18 cellular contexts compared by ENCODE assay signal in genomic region chr15:64572856-64573255, GRCh38.
DNase-seq lines count a peak whose midpoint lies in the region; ATAC-seq, FAIRE-seq and TF ChIP-seq lines count a peak whose summit lies in the region.
"Had no signal": no experiment of that assay in that cellular context is flagged by ENCODE, and none has a peak within 500 bp of the region (broad histone marks: within the 10 kb centered on the region; RNA-seq: fewer than 3 reads in every experiment).

No MANE protein-coding gene starts in this region.

- no peak for TF ChIP-seq POLR2A in GM12891 (IDR thresholded peaks at IDR 0.05; ENCODE audit: low read depth, low read length)

- peaks cover 3% of the 10 kb centered on the region for H3K9me3 Mint-ChIP-seq in activated CD4-positive, alpha-beta T cell treated with anti-CD3 and anti-CD28 coated beads for 36 hours (ENCODE audit: low read depth)
- no peaks in the 10 kb centered on the region for H3K9me3 Mint-ChIP-seq in activated B cell treated with CpG ODN at 0.5 μM for 24 hours
- H3K9me3 Mint-ChIP-seq in naive thymus-derived CD8-positive, alpha-beta T cell: peaks cover 0 to 2% (median 0%) of the 10 kb centered on the region in 9 donors

- H3K36me3 ChIP-seq in SJCRH30: peaks cover 3% of the 10 kb centered on the region; the same call in 1 of the 2 replicates
- H3K36me3 ChIP-seq: Peyer's patch had no signal

- no peaks in the 10 kb centered on the region for H3K9me3 ChIP-seq in SJCRH30 (replicated peaks)
- H3K9me3 ChIP-seq: Peyer's patch had no signal

- H3K4me1 Mint-ChIP-seq in activated CD4-positive, alpha-beta T cell treated with anti-CD3 and anti-CD28 coated beads for 36 hours: peaks cover 62% of the 10 kb centered on the region
- H3K4me1 Mint-ChIP-seq in activated B cell treated with CpG ODN at 0.5 μM for 24 hours: peaks cover 68% of the 10 kb centered on the region
- H3K4me1 Mint-ChIP-seq in naive thymus-derived CD8-positive, alpha-beta T cell: peaks cover 41 to 66% (median 66%) of the 10 kb centered on the region in 4 donors

- peak overlapping the region; percentile 76 for H3K27ac Mint-ChIP-seq in activated CD4-positive, alpha-beta T cell treated with anti-CD3 and anti-CD28 coated beads for 36 hours
- H3K27ac Mint-ChIP-seq in activated B cell treated with CpG ODN at 0.5 μM for 24 hours: peak overlapping the region; percentile 89
- H3K27ac Mint-ChIP-seq in naive thymus-derived CD8-positive, alpha-beta T cell: peak overlapping the region; percentile 6 to 87 (median 62)

- FAIRE-seq in GM12891 (lab: Jason Lieb, UNC): peak; percentile 56
- FAIRE-seq: G401.6 had no signal

- POLR2A ChIA-PET in activated CD4-positive, alpha-beta T cell treated with anti-CD3 and anti-CD28 coated beads for 36 hours (lab: Charles Lee): no interaction called here
- POLR2A ChIA-PET in activated B cell treated with CpG ODN at 0.5 μM for 24 hours (lab: Charles Lee): interaction anchor here (0.7 to 1.3 kb wide), 2 partner anchors 113 to 1932 kb away, joined by 3 to 4 read pairs; partner anchors contain the start of gene ZWILCH
- POLR2A ChIA-PET in naive thymus-derived CD8-positive, alpha-beta T cell (lab: Charles Lee): interaction anchor here (0.6 to 0.7 kb wide), 3 partner anchors 10 to 101 kb away, joined by 3 to 6 read pairs (median 3); no protein-coding TSS in a partner anchor

- intact Hi-C loops in activated CD4-positive, alpha-beta T cell treated with anti-CD3 and anti-CD28 coated beads for 36 hours (cut with DNase I, micrococcal nuclease): no loop called here
- intact Hi-C loops in activated B cell treated with CpG ODN at 0.5 μM for 24 hours (cut with micrococcal nuclease): loop anchor here (5.0 kb wide), 2 partner anchors 66 to 79 kb away; no protein-coding TSS in a partner anchor

- no peak for ATAC-seq in activated CD4-positive, alpha-beta T cell treated with anti-CD3 and anti-CD28 coated beads for 36 hours
- ATAC-seq in activated B cell treated with CpG ODN at 0.5 μM for 24 hours (ENCODE audit: low read depth): no peak
- no peak for ATAC-seq in naive thymus-derived CD8-positive, alpha-beta T cell
- ATAC-seq in HG02981 (IDR thresholded peaks at IDR 0.05; ENCODE audit: unreplicated experiment): no peak

- H3K27me3 ChIP-seq in SJCRH30: no peaks in the 10 kb centered on the region
- H3K27me3 ChIP-seq: Peyer's patch had no signal

- H3K27ac ChIP-seq in SJCRH30: no peak overlapping the region

- H3K4me3 ChIP-seq in SJCRH30: no peak overlapping the region
- H3K4me3 ChIP-seq: Peyer's patch had no signal

- CTCF ChIA-PET in activated CD4-positive, alpha-beta T cell treated with anti-CD3 and anti-CD28 coated beads for 36 hours (lab: Charles Lee): no interaction called here
- CTCF ChIA-PET in activated B cell treated with CpG ODN at 0.5 μM for 24 hours (lab: Charles Lee): no interaction called here

- no peak for DNase-seq in activated CD4-positive, alpha-beta T cell treated with anti-CD3 and anti-CD28 coated beads for 36 hours
- DNase-seq in activated CD4-positive, alpha-beta T cell treated with anti-CD3 and anti-CD28 coated beads for 4 hours: no peak
- DNase-seq in GM12891 (ENCODE audit: insufficient read length, low spot score): no peak
- DNase-seq in activated B cell treated with CpG ODN at 0.5 μM for 24 hours: no peak
- DNase-seq in naive thymus-derived CD8-positive, alpha-beta T cell: no peak
- DNase-seq in SJCRH30: no peak
- no peak for DNase-seq in activated CD8-positive, alpha-beta memory T cell treated with anti-CD3 and anti-CD28 coated beads, Interleukin-2, amount 50 U/mL, for 48 hours
- DNase-seq: 8988T, DMS79 treated with DMSO at 0.1 percent for 48 hours, GOT3, KBM-7, NCI-H1436, NCI-H2029, NCI-H510A treated with DMSO at 0.1 percent for 48 hours, Peyer's patch, SHP77 treated with DMSO at 0.1 percent for 48 hours had no signal

- no peak for TF ChIP-seq CTCF in activated B cell treated with CpG ODN at 0.5 μM for 24 hours (IDR thresholded peaks at IDR 0.05)

- H3K4me3 Mint-ChIP-seq in activated CD4-positive, alpha-beta T cell treated with anti-CD3 and anti-CD28 coated beads for 36 hours: no peak overlapping the region
- H3K4me3 Mint-ChIP-seq in activated B cell treated with CpG ODN at 0.5 μM for 24 hours: no peak overlapping the region
- H3K4me3 Mint-ChIP-seq in naive thymus-derived CD8-positive, alpha-beta T cell: peak overlapping the region in 1 of 10 donors; percentile 20

- no peaks in the 10 kb centered on the region; the same call in 1 of the 2 replicates for H3K4me1 ChIP-seq in SJCRH30

- peaks cover 14% of the 10 kb centered on the region for H3K36me3 Mint-ChIP-seq in activated CD4-positive, alpha-beta T cell treated with anti-CD3 and anti-CD28 coated beads for 36 hours (ENCODE audit: low read depth)
- peaks cover 1% of the 10 kb centered on the region for H3K36me3 Mint-ChIP-seq in activated B cell treated with CpG ODN at 0.5 μM for 24 hours (ENCODE audit: low read depth)
- H3K36me3 Mint-ChIP-seq in naive thymus-derived CD8-positive, alpha-beta T cell: peaks cover 0 to 15% (median 5%) of the 10 kb centered on the region in 3 donors

- H3K27me3 Mint-ChIP-seq in activated CD4-positive, alpha-beta T cell treated with anti-CD3 and anti-CD28 coated beads for 36 hours: no peaks in the 10 kb centered on the region
- no peaks in the 10 kb centered on the region for H3K27me3 Mint-ChIP-seq in activated B cell treated with CpG ODN at 0.5 μM for 24 hours
- H3K27me3 Mint-ChIP-seq in naive thymus-derived CD8-positive, alpha-beta T cell: no peaks in the 10 kb centered on the region

TF ChIP-seq in GM12891, 5 proteins besides CTCF, POLR2A, EP300 and RAD21:
- TF ChIP-seq SPI1 (IDR thresholded peaks at IDR 0.05; ENCODE audit: low read depth, low read length) (no peak), TAF1 (IDR thresholded peaks at IDR 0.05; ENCODE audit: low read depth, low read length) (no peak), PAX5 (IDR thresholded peaks at IDR 0.05; ENCODE audit: insufficient read depth, low read length, severe bottlenecking) (no peak), POLR2AphosphoS5 (IDR thresholded peaks at IDR 0.05; ENCODE audit: low read depth, low read length) (no peak), POU2F2 (IDR thresholded peaks at IDR 0.05; ENCODE audit: low read depth, low read length) (no peak)
